ENCODE assay signal across 8 cellular contexts in the genomic region with DNA sequence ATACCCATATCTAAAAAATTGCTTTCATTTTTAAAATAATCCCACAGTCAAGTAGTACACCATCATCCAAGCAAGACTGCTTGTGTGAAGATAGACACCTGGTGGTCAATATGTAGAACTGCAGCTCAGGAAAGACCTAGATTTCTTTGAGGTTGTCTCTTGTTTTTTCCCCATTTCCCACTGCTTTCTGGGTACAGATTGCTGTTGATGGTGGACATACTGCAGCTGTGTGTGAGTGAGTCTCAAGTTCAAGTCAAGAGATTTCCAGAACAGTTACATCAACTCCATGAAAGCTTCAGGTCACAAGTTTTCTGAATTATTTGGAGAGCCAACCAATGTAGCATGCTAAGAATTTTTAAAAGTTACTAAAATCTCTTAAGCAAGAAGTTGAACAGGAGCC.
DNase-seq lines count a peak whose midpoint lies in the region; ATAC-seq and TF ChIP-seq lines count a peak whose summit lies in the region.

No MANE protein-coding gene starts in this region.

- H3K4me3 ChIP-seq in breast epithelium (no peak overlapping the region), aorta (ENCODE audit: low read length in 2 of 2) (no peak overlapping the region)

- H3K36me3 ChIP-seq in breast epithelium: no peaks in the 10 kb centered on the region
- H3K36me3 ChIP-seq in aorta (ENCODE audit: control insufficient read depth in 1 of 2, insufficient read depth in 2 of 2, low read length in 1 of 2): no peaks in the 10 kb centered on the region

- peaks cover 0 to 2% (median 1%) of the 10 kb centered on the region in 3 donors for H3K27me3 Mint-ChIP-seq in CD14-positive monocyte (ENCODE audit: low read depth in 3 of 3)

- no peaks in the 10 kb centered on the region for H3K27me3 ChIP-seq in breast epithelium
- no peaks in the 10 kb centered on the region for H3K27me3 ChIP-seq in aorta (ENCODE audit: control insufficient read depth in 1 of 2, insufficient read depth in 2 of 2, low read length in 1 of 2)

- no peaks in the 10 kb centered on the region for H3K9me3 Mint-ChIP-seq in CD14-positive monocyte

- H3K4me1 ChIP-seq in breast epithelium (no peaks in the 10 kb centered on the region), aorta (ENCODE audit: control insufficient read depth in 1 of 2, insufficient read depth in 2 of 2, low read length in 2 of 2) (peaks cover 0 to 5% of the 10 kb centered on the region in 2 donors)

- TF ChIP-seq CTCF in CD14-positive monocyte (IDR thresholded peaks at IDR 0.05) (peak; percentile 98), breast epithelium (IDR thresholded peaks at IDR 0.05) (peak; percentile 75 to 92 (median 91))

- ATAC-seq in GM18909 (IDR thresholded peaks at IDR 0.05; ENCODE audit: poor library complexity, unreplicated experiment) (peak; percentile 67), HG03439 (IDR thresholded peaks at IDR 0.05; ENCODE audit: unreplicated experiment) (peak; percentile 67), aorta (ENCODE audit: low FRiP score) (peak; percentile 84), left colon (no peak)

- no peak overlapping the region for H3K4me3 Mint-ChIP-seq in CD14-positive monocyte

- H3K27ac ChIP-seq in breast epithelium (no peak overlapping the region), aorta (ENCODE audit: low read depth in 1 of 2, low read length in 2 of 2) (no peak overlapping the region)

- H3K4me1 Mint-ChIP-seq in CD14-positive monocyte: peaks cover 15% of the 10 kb centered on the region

- TF ChIP-seq POLR2A in breast epithelium (IDR thresholded peaks at IDR 0.05): no peak

- DNase-seq in CD14-positive monocyte (ENCODE audit: low spot score): no peak
- DNase-seq in NOMO-1 (lab: John Stamatoyannopoulos, UW; ENCODE audit: unreplicated experiment in 2 of 2): peak; percentile 8 to 62
- no peak for DNase-seq in breast epithelium (ENCODE audit: low spot score in 2 of 2)
- peak; percentile 83 for DNase-seq in kidney glomerular epithelial cell (lab: John Stamatoyannopoulos, UW)
- DNase-seq in aorta: no peak
- no peak for DNase-seq in left colon

- no peak overlapping the region for H3K27ac Mint-ChIP-seq in CD14-positive monocyte

- intact Hi-C loops in CD14-positive monocyte (cut with micrococcal nuclease): loop anchor here (10.0 kb wide), 2 partner anchors 561 to 621 kb away; a partner anchor contains a TSS
- intact Hi-C loops in breast epithelium (cut with DNase I; ENCODE audit: low total_unique reads): no loop called here
- intact Hi-C loops in aorta (cut with DNase I): loop anchor here (5.0 kb wide), 3 partner anchors 558 to 628 kb away; a partner anchor contains a TSS
- intact Hi-C loops in left colon (cut with DNase I, micrococcal nuclease): loop anchor here in 1 of 2 donors (10.0 kb wide), 1 partner anchor 621 kb away; no protein-coding TSS in a partner anchor

- H3K36me3 Mint-ChIP-seq in CD14-positive monocyte: no peaks in the 10 kb centered on the region

- H3K9me3 ChIP-seq in breast epithelium (no peaks in the 10 kb centered on the region), aorta (ENCODE audit: control insufficient read depth, low read length) (no peaks in the 10 kb centered on the region)

Comparison
In these comparisons a context has a peak if more than half of its experiments do, and no peak if none do; other contexts are left out.
1. DNase-seq: peak in NOMO-1 (2 of 2) and kidney glomerular epithelial cell (single experiment); none in CD14-positive monocyte (single experiment), breast epithelium (0 of 2), aorta (0 of 2) and left colon (0 of 2).